In genomic region chr19:46782355-46783019, GRCh38 we compare ENCODE assay signal across 1 cellular context.
TF ChIP-seq lines count a peak whose summit lies in the region.

No MANE protein-coding gene starts in this region.

TF ChIP-seq in IMR-90, 13 proteins besides CTCF, POLR2A, EP300 and RAD21:
- TF ChIP-seq MXI1 (IDR thresholded peaks at IDR 0.05; ENCODE audit: borderline replicate concordance, low read depth, low read length) = no peak
- TF ChIP-seq CEBPB (IDR thresholded peaks at IDR 0.05; ENCODE audit: low read depth, low read length) = no peak
- TF ChIP-seq, protein P1, sequence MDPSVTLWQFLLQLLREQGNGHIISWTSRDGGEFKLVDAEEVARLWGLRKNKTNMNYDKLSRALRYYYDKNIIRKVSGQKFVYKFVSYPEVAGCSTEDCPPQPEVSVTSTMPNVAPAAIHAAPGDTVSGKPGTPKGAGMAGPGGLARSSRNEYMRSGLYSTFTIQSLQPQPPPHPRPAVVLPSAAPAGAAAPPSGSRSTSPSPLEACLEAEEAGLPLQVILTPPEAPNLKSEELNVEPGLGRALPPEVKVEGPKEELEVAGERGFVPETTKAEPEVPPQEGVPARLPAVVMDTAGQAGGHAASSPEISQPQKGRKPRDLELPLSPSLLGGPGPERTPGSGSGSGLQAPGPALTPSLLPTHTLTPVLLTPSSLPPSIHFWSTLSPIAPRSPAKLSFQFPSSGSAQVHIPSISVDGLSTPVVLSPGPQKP (IDR thresholded peaks at IDR 0.05; ENCODE audit: borderline replicate concordance, low read depth, low read length) = no peak
- TF ChIP-seq CHD1 (IDR thresholded peaks at IDR 0.05; ENCODE audit: low read depth, low read length) = no peak
- TF ChIP-seq NFE2L2 (IDR thresholded peaks at IDR 0.05; ENCODE audit: low read depth, low read length) = no peak
- TF ChIP-seq FOS (IDR thresholded peaks at IDR 0.05; ENCODE audit: low read depth, low read length) = no peak
- TF ChIP-seq, protein P2, sequence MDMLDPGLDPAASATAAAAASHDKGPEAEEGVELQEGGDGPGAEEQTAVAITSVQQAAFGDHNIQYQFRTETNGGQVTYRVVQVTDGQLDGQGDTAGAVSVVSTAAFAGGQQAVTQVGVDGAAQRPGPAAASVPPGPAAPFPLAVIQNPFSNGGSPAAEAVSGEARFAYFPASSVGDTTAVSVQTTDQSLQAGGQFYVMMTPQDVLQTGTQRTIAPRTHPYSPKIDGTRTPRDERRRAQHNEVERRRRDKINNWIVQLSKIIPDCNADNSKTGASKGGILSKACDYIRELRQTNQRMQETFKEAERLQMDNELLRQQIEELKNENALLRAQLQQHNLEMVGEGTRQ (IDR thresholded peaks at IDR 0.05; ENCODE audit: low read depth, low read length) = no peak
- TF ChIP-seq MAZ (IDR thresholded peaks at IDR 0.05; ENCODE audit: borderline replicate concordance, low read depth, low read length) = no peak
- TF ChIP-seq BHLHE40 (IDR thresholded peaks at IDR 0.05; ENCODE audit: low read depth, low read length) = no peak
